Comparison of ENCODE assay signal across 28 cellular contexts in the genomic region with DNA sequence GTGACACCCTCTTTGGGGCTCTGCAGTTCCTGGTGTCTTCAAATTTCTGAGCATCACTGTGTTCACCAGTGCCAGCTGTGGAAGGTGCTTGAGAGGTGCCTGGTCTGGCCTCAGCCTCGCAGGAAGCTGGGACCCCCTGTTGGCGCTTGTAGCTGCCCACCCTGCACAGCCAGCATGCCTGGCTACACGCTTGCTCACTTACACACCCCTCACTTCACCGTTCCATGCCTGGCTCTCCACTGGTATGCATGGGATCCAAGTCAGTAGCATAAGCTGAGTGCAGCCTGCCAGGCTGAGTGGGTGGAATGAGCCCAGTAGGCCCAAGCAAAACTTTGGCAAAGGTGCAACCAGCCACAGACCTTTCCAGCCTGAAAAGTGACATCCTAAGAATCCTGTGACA.
"Had no signal": no experiment of that assay in that cellular context is flagged by ENCODE, and none has a peak within 500 bp of the region (broad histone marks: within the 10 kb centered on the region; RNA-seq: fewer than 3 reads in every experiment).

No MANE protein-coding gene starts in this region.

- H3K36me3 ChIP-seq: colonic mucosa, esophagus muscularis mucosa, esophagus squamous epithelium, gastrocnemius medialis, gastroesophageal sphincter, heart left ventricle, heart right ventricle had no signal

- H3K4me3 ChIP-seq: colonic mucosa, coronary artery, dorsolateral prefrontal cortex, esophagus muscularis mucosa, esophagus squamous epithelium, gastrocnemius medialis, gastroesophageal sphincter, heart left ventricle, heart right ventricle had no signal

- DNase-seq: colonic mucosa; cortex of kidney; dermis blood vessel endothelial cell; dorsolateral prefrontal cortex; effector CD4-positive, alpha-beta T cell; effector CD8-positive, alpha-beta T cell; effector memory CD4-positive, alpha-beta T cell; effector memory CD8-positive, alpha-beta T cell; endodermal cell; erythroblast; esophagus squamous epithelium; foreskin fibroblast; foreskin keratinocyte; foreskin melanocyte; gastrocnemius medialis; glutamatergic neuron; head of caudate nucleus; heart left ventricle; heart right ventricle had no signal

- ATAC-seq: effector memory CD8-positive, alpha-beta T cell; esophagus mucosa; foreskin keratinocyte; gastrocnemius medialis; gastroesophageal sphincter; heart left ventricle; heart right ventricle had no signal

- H3K27ac ChIP-seq: colonic mucosa, coronary artery, dorsolateral prefrontal cortex, epithelial cell of prostate, esophagus muscularis mucosa, esophagus squamous epithelium, foreskin keratinocyte, gastrocnemius medialis, gastroesophageal sphincter, heart left ventricle, heart right ventricle had no signal

- FAIRE-seq: colon, endometrium, endothelial cell of umbilical vein, frontal cortex had no signal

- H3K4me1 ChIP-seq: colonic mucosa, esophagus muscularis mucosa, esophagus squamous epithelium, foreskin keratinocyte, gastrocnemius medialis, gastroesophageal sphincter, heart left ventricle, heart right ventricle had no signal

- H3K9me3 ChIP-seq: colonic mucosa, gastrocnemius medialis, gastroesophageal sphincter had no signal

- H3K27me3 ChIP-seq: colonic mucosa, dorsolateral prefrontal cortex, esophagus muscularis mucosa, esophagus squamous epithelium, foreskin keratinocyte, gastrocnemius medialis, gastroesophageal sphincter, heart left ventricle, heart right ventricle had no signal
